ENCODE assay signal across 25 cellular contexts in the genomic region with DNA sequence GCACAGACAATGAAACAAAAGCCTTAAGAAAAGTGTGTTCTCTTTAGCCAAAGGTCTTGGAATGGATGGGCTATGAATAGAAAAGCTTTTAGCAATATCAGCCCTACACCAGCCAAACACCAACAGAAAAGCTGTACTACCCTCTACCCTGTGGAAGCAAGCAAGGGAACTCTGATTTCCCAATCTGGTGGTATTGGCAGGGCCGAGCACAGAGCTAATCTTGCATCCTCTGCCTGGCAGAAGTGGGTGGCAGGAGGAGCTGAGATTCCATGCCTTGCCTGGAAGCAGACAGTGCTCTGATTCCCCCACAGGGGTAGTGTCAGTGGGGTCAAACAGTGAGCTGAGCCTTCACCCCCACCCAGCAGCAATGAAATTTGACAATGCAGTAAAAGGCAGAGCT. TPM values are rescaled to one million over a fixed set of nuclear protein-coding genes. Genes with fewer than 3 reads are reported as not detected.
DNase-seq lines count a peak whose midpoint lies in the region; ATAC-seq and TF ChIP-seq lines count a peak whose summit lies in the region.
"Had no signal": no experiment of that assay in that cellular context is flagged by ENCODE, and none has a peak within 500 bp of the region (broad histone marks: within the 10 kb centered on the region; RNA-seq: fewer than 3 reads in every experiment).

No MANE protein-coding gene starts in this region.

- no TSS peak for BruUV-seq in PC-3 (replicated peaks; lab: Mats Ljungman, UMichigan)

- peaks cover 4 to 21% (median 10%) of the 10 kb centered on the region in 5 donors for H3K27me3 Mint-ChIP-seq in naive thymus-derived CD4-positive, alpha-beta T cell
- H3K27me3 Mint-ChIP-seq: progenitor cell of endocrine pancreas had no signal

- POLR2A ChIA-PET in PC-3 (lab: Charles Lee; ENCODE audit: unreplicated experiment): no interaction called here
- POLR2A ChIA-PET in naive thymus-derived CD4-positive, alpha-beta T cell (lab: Charles Lee): no interaction called here

- H3K36me3 ChIP-seq in ACC112 (ENCODE audit: insufficient read depth, low read length) (no peaks in the 10 kb centered on the region; the same call in 1 of the 2 replicates), PC-3 (ENCODE audit: low read depth, low read length) (no peaks in the 10 kb centered on the region), neutrophil (no peaks in the 10 kb centered on the region)
- H3K36me3 ChIP-seq in naive thymus-derived CD4-positive, alpha-beta T cell (ENCODE audit: control insufficient read depth in 2 of 3, insufficient read depth in 3 of 3, low read length in 3 of 3): no peaks in the 10 kb centered on the region

- intact Hi-C loops in PC-3 (cut with micrococcal nuclease): no loop called here
- intact Hi-C loops in naive thymus-derived CD4-positive, alpha-beta T cell (cut with micrococcal nuclease): loop anchor here in 1 of 2 donors (2.0 kb wide), 1 partner anchor 17 kb away; no protein-coding TSS in a partner anchor

- no peaks in the 10 kb centered on the region for H3F3A ChIP-seq in PC-3 (ENCODE audit: low read length, unreplicated experiment)

- no peak for ATAC-seq in PC-3
- no peak for ATAC-seq in GM18909 (IDR thresholded peaks at IDR 0.05; ENCODE audit: poor library complexity, unreplicated experiment)
- ATAC-seq in naive thymus-derived CD4-positive, alpha-beta T cell: no peak
- ATAC-seq: body of pancreas had no signal

- no peak overlapping the region for H3K9ac ChIP-seq in PC-3 (ENCODE audit: low read length)

- H3K9me2 ChIP-seq in PC-3 (replicated peaks; ENCODE audit: low read length): no peaks in the 10 kb centered on the region

- no peak overlapping the region for H3K4me3 Mint-ChIP-seq in naive thymus-derived CD4-positive, alpha-beta T cell
- H3K4me3 Mint-ChIP-seq: activated naive CD8-positive, alpha-beta T cell treated with anti-CD3 and anti-CD28 coated beads, Interleukin-2, amount 10 ng/mL, durations not matched to agents 7 days and 5 days had no signal

- H2AFZ ChIP-seq in ACC112 (ENCODE audit: low read length, unreplicated experiment) (no peak overlapping the region), PC-3 (ENCODE audit: low read length) (no peak overlapping the region)

- CTCF ChIA-PET in PC-3 (lab: Charles Lee): no interaction called here
- CTCF ChIA-PET in naive thymus-derived CD4-positive, alpha-beta T cell (lab: Charles Lee): no interaction called here

- TF ChIP-seq CTCF in PC-3 (conservative IDR thresholded peaks at IDR 0.05; ENCODE audit: low read depth, low read length): no peak
- no peak for TF ChIP-seq CTCF in neutrophil (IDR thresholded peaks at IDR 0.05)

- H3K4me2 ChIP-seq in PC-3 (ENCODE audit: low read length): peak overlapping the region; percentile 58

- peaks cover 0 to 39% (median 8%) of the 10 kb centered on the region in 11 donors for H3K9me3 Mint-ChIP-seq in naive thymus-derived CD4-positive, alpha-beta T cell

- DNase-seq in PC-3: no peak
- DNase-seq in fibroblast of gingiva (ENCODE audit: low read depth): peak; percentile 58
- DNase-seq in activated CD8-positive, alpha-beta memory T cell treated with anti-CD3 and anti-CD28 coated beads, Interleukin-2, amount 50 U/mL, for 4 hours: no peak
- DNase-seq in naive thymus-derived CD4-positive, alpha-beta T cell: no peak
- DNase-seq in NCI-H2171 treated with DMSO at 0.1 percent for 48 hours (lab: John Stamatoyannopoulos, UW): no peak
- DNase-seq: activated effector memory CD4-positive, alpha-beta T cell treated with Interleukin-2 at 50 U/mL for 16 hours; activated naive CD8-positive, alpha-beta T cell treated with anti-CD3 and anti-CD28 coated beads, Interleukin-2, amount 10 ng/mL, durations not matched to agents 7 days and 5 days; C1 segment of cervical spinal cord; foreskin melanocyte; hypothalamus; mucosa of descending colon; NCI-H1694 treated with DMSO at 0.1 percent for 48 hours; NCI-H2227 treated with DMSO at 0.1 percent for 48 hours; NCI-H748 treated with DMSO at 0.1 percent for 48 hours; SHP77; stimulated activated CD4-positive, alpha-beta T cell treated with anti-CD3 and anti-CD28 coated beads, Interleukin-2, amount 100 ng/mL, for 24 hours; substantia nigra had no signal

- H3K27me3 ChIP-seq in ACC112 (ENCODE audit: insufficient read depth, low read length) (no peaks in the 10 kb centered on the region), PC-3 (ENCODE audit: low read length) (no peaks in the 10 kb centered on the region), neutrophil (peaks cover under 1% of the 10 kb centered on the region)
- H3K27me3 ChIP-seq in naive thymus-derived CD4-positive, alpha-beta T cell (ENCODE audit: control insufficient read depth in 2 of 2, insufficient read depth in 2 of 2, low read length in 2 of 2): no peaks in the 10 kb centered on the region
- H3K27me3 ChIP-seq: body of pancreas had no signal

- H3K4me1 Mint-ChIP-seq in naive thymus-derived CD4-positive, alpha-beta T cell: no peaks in the 10 kb centered on the region
- H3K4me1 Mint-ChIP-seq: activated naive CD8-positive, alpha-beta T cell treated with anti-CD3 and anti-CD28 coated beads, Interleukin-2, amount 10 ng/mL, durations not matched to agents 7 days and 5 days had no signal

- H3K27ac ChIP-seq in ACC112 (ENCODE audit: low read depth, low read length) (peak overlapping the region; percentile 31; the same call in 1 of the 2 replicates), PC-3 (ENCODE audit: low read length) (peak overlapping the region; percentile 57), neutrophil (peak overlapping the region; percentile 76)
- no peak overlapping the region for H3K27ac ChIP-seq in naive thymus-derived CD4-positive, alpha-beta T cell (ENCODE audit: low read depth, low read length)
- H3K27ac ChIP-seq: body of pancreas had no signal

- H3K36me3 Mint-ChIP-seq in naive thymus-derived CD4-positive, alpha-beta T cell: peaks cover 3 to 31% (median 27%) of the 10 kb centered on the region in 5 donors

- H3K79me2 ChIP-seq in ACC112 (ENCODE audit: control insufficient read depth, insufficient read depth, low read length, unreplicated experiment) (no peaks in the 10 kb centered on the region), PC-3 (ENCODE audit: low read length) (no peaks in the 10 kb centered on the region)

- no peak overlapping the region for H3K27ac Mint-ChIP-seq in naive thymus-derived CD4-positive, alpha-beta T cell
- H3K27ac Mint-ChIP-seq: activated naive CD8-positive, alpha-beta T cell treated with anti-CD3 and anti-CD28 coated beads, Interleukin-2, amount 10 ng/mL, durations not matched to agents 7 days and 5 days; progenitor cell of endocrine pancreas had no signal

- H3K4me1 ChIP-seq in ACC112 (ENCODE audit: control insufficient read depth, insufficient read depth, low read length, unreplicated experiment) (peaks cover 20% of the 10 kb centered on the region), PC-3 (ENCODE audit: insufficient read depth, low read length) (peaks cover 17% of the 10 kb centered on the region), neutrophil (ENCODE audit: control insufficient read depth in 1 of 2, insufficient read depth in 1 of 2, low read depth in 1 of 2, low read length in 1 of 2) (peaks cover 20 to 30% of the 10 kb centered on the region in 2 experiments)
- H3K4me1 ChIP-seq in naive thymus-derived CD4-positive, alpha-beta T cell (ENCODE audit: control insufficient read depth in 2 of 2, insufficient read depth in 2 of 2, low read length in 2 of 2): no peaks in the 10 kb centered on the region
- H3K4me1 ChIP-seq: body of pancreas had no signal

- no peaks in the 10 kb centered on the region for H4K20me1 ChIP-seq in PC-3 (ENCODE audit: low read length)

- no peaks in the 10 kb centered on the region for H3K9me3 ChIP-seq in PC-3 (ENCODE audit: low read length)
- H3K9me3 ChIP-seq in neutrophil: no peaks in the 10 kb centered on the region
- H3K9me3 ChIP-seq in naive thymus-derived CD4-positive, alpha-beta T cell (ENCODE audit: control insufficient read depth in 2 of 3, low read length in 3 of 3): no peaks in the 10 kb centered on the region
- H3K9me3 ChIP-seq: body of pancreas, mucosa of descending colon had no signal

- 0 out of 2 replicates have a peak overlapping the region, but pooled peaks have one; percentile 20 for H3K4me3 ChIP-seq in ACC112 (ENCODE audit: low read depth, low read length)
- no peak overlapping the region for H3K4me3 ChIP-seq in PC-3 (ENCODE audit: low read length)
- H3K4me3 ChIP-seq in neutrophil (ENCODE audit: low read depth in 1 of 2, low read length in 1 of 2): no peak overlapping the region
- no peak overlapping the region for H3K4me3 ChIP-seq in naive thymus-derived CD4-positive, alpha-beta T cell (ENCODE audit: low read length)
- H3K4me3 ChIP-seq: body of pancreas, mucosa of descending colon, skin epidermis had no signal

RNA-seq across cellular contexts. Expression of a gene that starts 29.6 kb away (rescaled TPM):
- total RNA-seq in PC-3 (2014; rRNA removed): 5.0 and 5.3 TPM in 2 replicates
- total RNA-seq in naive thymus-derived CD4-positive, alpha-beta T cell: 10 to 100 TPM in 2 of 5 experiments, 1 to 10 TPM in 3; 6.2 to 12.4 (median 8.2) TPM
- polyA plus RNA-seq in naive thymus-derived CD4-positive, alpha-beta T cell: 1 to 10 TPM; 1.5 to 2.3 TPM

RNA-seq across cellular contexts. Expression of a gene that starts 44.7 kb away (rescaled TPM):
- total RNA-seq in PC-3 (2014; rRNA removed): not detected in 2 replicates
- total RNA-seq in naive thymus-derived CD4-positive, alpha-beta T cell: not detected
- polyA plus RNA-seq in naive thymus-derived CD4-positive, alpha-beta T cell: under 1 TPM; 0.12 to 0.29 TPM
- total RNA-seq: activated naive CD8-positive, alpha-beta T cell treated with anti-CD3 and anti-CD28 coated beads, Interleukin-2, amount 10 ng/mL, durations not matched to agents 7 days and 5 days; body of pancreas; lower leg skin; mucosa of descending colon; progenitor cell of endocrine pancreas; ureter had no signal
